Comparison of ENCODE assay signal across 8 cellular contexts in genomic region chr17:81923302-81924260, GRCh38. TPM values are rescaled to one million over a fixed set of nuclear protein-coding genes. Genes with fewer than 3 reads are reported as not detected.
DNase-seq lines count a peak whose midpoint lies in the region; ATAC-seq and TF ChIP-seq lines count a peak whose summit lies in the region.

No MANE protein-coding gene starts in this region.

- no peaks in the 10 kb centered on the region for H3K27me3 ChIP-seq in right cardiac atrium (ENCODE audit: control insufficient read depth, insufficient read depth)

- H3K4me1 ChIP-seq in right cardiac atrium (ENCODE audit: control insufficient read depth, insufficient read depth, low read length): peaks cover 22% of the 10 kb centered on the region

- no peak overlapping the region for H3K4me3 ChIP-seq in right cardiac atrium (ENCODE audit: low read length)
- H3K4me3 ChIP-seq in retinal pigment epithelial cell (ENCODE audit: low read length): peak overlapping the region; percentile 23

- intact Hi-C loops in right cardiac atrium (cut with DNase I): no loop called here

- no peaks in the 10 kb centered on the region for H3K9me3 ChIP-seq in right cardiac atrium (ENCODE audit: control insufficient read depth, low read length)

- WGBS in right cardiac atrium: 29% methylated on average over 32 of the region's 32 CpGs

- no peak for TF ChIP-seq CTCF in retinal pigment epithelial cell (conservative IDR thresholded peaks at IDR 0.05; ENCODE audit: low read depth, low read length)

- DNase-seq in AG08395 (ENCODE audit: low spot score) (peak; percentile 80), HUDEP-2 (lab: John Stamatoyannopoulos, UW; ENCODE audit: unreplicated experiment in 76 of 76) (peak in 73 of 76 experiments; percentile 18 to 90 (median 72)), right cardiac atrium (peak; percentile 79 to 92 (median 89)), retinal pigment epithelial cell (ENCODE audit: low read depth) (peak; percentile 51), NCI-H446 (lab: John Stamatoyannopoulos, UW) (no peak)

- ATAC-seq in right cardiac atrium (peak; percentile 32 to 37), HG03354 (IDR thresholded peaks at IDR 0.05; ENCODE audit: poor library complexity, severe bottlenecking, unreplicated experiment) (no peak), HG03039 (IDR thresholded peaks at IDR 0.05; ENCODE audit: unreplicated experiment) (no peak)

- H3K27ac ChIP-seq in angular gyrus (ENCODE audit: low read depth, low read length) (peak overlapping the region; percentile 66), right cardiac atrium (ENCODE audit: low read length) (peak overlapping the region; percentile 46)

RNA-seq across cellular contexts. Expression of gene MAFG, which starts 4.0 kb away (rescaled TPM):
- total RNA-seq in right cardiac atrium: 10 to 100 TPM; 16.6 to 28.9 (median 26.0) TPM
- 18.4 TPM for polyA plus RNA-seq in right cardiac atrium

RNA-seq across cellular contexts. Expression of gene SIRT7, which starts 5.6 kb away (rescaled TPM):
- total RNA-seq in right cardiac atrium: 10 to 100 TPM in 1 of 4 donors, 1 to 10 TPM in 3; 7.6 to 10.1 (median 8.9) TPM
- 7.3 TPM for polyA plus RNA-seq in right cardiac atrium

RNA-seq across cellular contexts. Expression of gene PCYT2, which starts 12.4 kb away (rescaled TPM):
- 10 to 100 TPM; 16.7 to 24.8 (median 18.6) TPM for total RNA-seq in right cardiac atrium
- polyA plus RNA-seq in right cardiac atrium: 28.5 TPM

RNA-seq across cellular contexts. Expression of gene PYCR1, which starts 13.5 kb away (rescaled TPM):
- 1 to 10 TPM; 2.7 to 8.5 (median 6.7) TPM for total RNA-seq in right cardiac atrium
- 4.3 TPM for polyA plus RNA-seq in right cardiac atrium

RNA-seq across cellular contexts. Expression of gene NPB, which starts 21.5 kb away (rescaled TPM):
- total RNA-seq in right cardiac atrium: under 1 TPM; 0.14 to 0.53 (median 0.29) TPM
- 0.32 TPM for polyA plus RNA-seq in right cardiac atrium

Comparison
In these comparisons a context has a peak if more than half of its experiments do, and no peak if none do; other contexts are left out.
1. DNase-seq: peak in AG08395 (single experiment), HUDEP-2 (73 of 76), right cardiac atrium (3 of 3) and retinal pigment epithelial cell (single experiment); none in NCI-H446 (0 of 2).
2. ATAC-seq: peak in right cardiac atrium (2 of 2); none in HG03354 (single experiment) and HG03039 (single experiment).